Comparison of ENCODE assay signal across 8 cellular contexts in the genomic region with DNA sequence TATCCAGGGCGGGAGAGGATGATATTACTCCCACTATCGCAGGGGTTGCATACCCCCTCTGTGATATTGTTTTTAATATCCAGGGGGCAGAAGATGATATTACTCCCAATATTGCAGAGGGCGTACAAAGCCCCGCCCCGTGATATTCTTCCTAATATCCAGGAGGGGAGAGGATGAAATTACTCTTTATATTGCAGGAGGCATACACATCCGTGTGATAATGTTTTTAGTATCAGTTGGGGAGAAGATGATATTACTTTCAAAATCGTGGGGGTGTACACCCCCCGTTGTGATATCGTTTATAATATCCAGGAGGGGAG. TPM values are rescaled to one million over a fixed set of nuclear protein-coding genes. Genes with fewer than 3 reads are reported as not detected.
DNase-seq lines count a peak whose midpoint lies in the region; ATAC-seq and TF ChIP-seq lines count a peak whose summit lies in the region.

No MANE protein-coding gene starts in this region.

- DNase-seq in activated CD4-positive, alpha-beta T cell treated with anti-CD3 and anti-CD28 coated beads, Interleukin-2, amount 10 ng/mL, durations not matched to agents 7 days and 5 days, result no peak
- no peak for DNase-seq in activated CD4-positive, alpha-beta T cell treated with anti-CD3 and anti-CD28 coated beads for 1 hour
- DNase-seq in Peyer's patch (no peak), epithelial cell of esophagus (ENCODE audit: low read depth) (no peak), NCI-H774 (lab: John Stamatoyannopoulos, UW) (no peak), SHP77 treated with DMSO at 0.1 percent for 48 hours (lab: John Stamatoyannopoulos, UW) (no peak)

- POLR2A ChIA-PET in activated CD4-positive, alpha-beta T cell treated with anti-CD3 and anti-CD28 coated beads, Interleukin-2, amount 10 ng/mL, durations not matched to agents 7 days and 5 days (lab: Charles Lee), result interaction anchor here (0.6 kb wide), 1 partner anchor 109 kb away, joined by 3 read pairs; no protein-coding TSS in a partner anchor

- H3K27ac Mint-ChIP-seq in activated CD4-positive, alpha-beta T cell treated with anti-CD3 and anti-CD28 coated beads, Interleukin-2, amount 10 ng/mL, durations not matched to agents 7 days and 5 days, result peak overlapping the region; percentile 86

- no peaks in the 10 kb centered on the region for H3K9me3 ChIP-seq in Peyer's patch

- TF ChIP-seq CTCF in Peyer's patch (IDR thresholded peaks at IDR 0.05) (no peak), epithelial cell of esophagus (IDR thresholded peaks at IDR 0.05; ENCODE audit: insufficient read depth, low read depth, low read length, missing control alignments) (no peak)

- H3K4me3 ChIP-seq in Peyer's patch (peak overlapping the region in 3 of 4 donors; percentile 31 to 60 (median 58)), epithelial cell of esophagus (ENCODE audit: low read length) (peak overlapping the region; percentile 2), skin epidermis (peak overlapping the region in 6 of 7 experiments; percentile 3 to 36 (median 14))

- H3K27me3 ChIP-seq in Peyer's patch, result no peaks in the 10 kb centered on the region

- no peak for ATAC-seq in GM19395 (IDR thresholded peaks at IDR 0.05; ENCODE audit: unreplicated experiment)

- no peaks in the 10 kb centered on the region for H3K36me3 Mint-ChIP-seq in activated CD4-positive, alpha-beta T cell treated with anti-CD3 and anti-CD28 coated beads, Interleukin-2, amount 10 ng/mL, durations not matched to agents 7 days and 5 days (ENCODE audit: low read depth)

- peaks cover 18% of the 10 kb centered on the region for H3K27me3 Mint-ChIP-seq in activated CD4-positive, alpha-beta T cell treated with anti-CD3 and anti-CD28 coated beads, Interleukin-2, amount 10 ng/mL, durations not matched to agents 7 days and 5 days

- peak overlapping the region; percentile 80 for H3K4me3 Mint-ChIP-seq in activated CD4-positive, alpha-beta T cell treated with anti-CD3 and anti-CD28 coated beads, Interleukin-2, amount 10 ng/mL, durations not matched to agents 7 days and 5 days

- H3K36me3 ChIP-seq in Peyer's patch, result no peaks in the 10 kb centered on the region

- TF ChIP-seq POLR2A in Peyer's patch (IDR thresholded peaks at IDR 0.05), result no peak

- H3K9me3 Mint-ChIP-seq in activated CD4-positive, alpha-beta T cell treated with anti-CD3 and anti-CD28 coated beads, Interleukin-2, amount 10 ng/mL, durations not matched to agents 7 days and 5 days, result no peaks in the 10 kb centered on the region

- peaks cover 20% of the 10 kb centered on the region for H3K4me1 Mint-ChIP-seq in activated CD4-positive, alpha-beta T cell treated with anti-CD3 and anti-CD28 coated beads, Interleukin-2, amount 10 ng/mL, durations not matched to agents 7 days and 5 days

- no peak overlapping the region for H3K27ac ChIP-seq in Peyer's patch
- no peak overlapping the region for H3K27ac ChIP-seq in skin epidermis

- CTCF ChIA-PET in activated CD4-positive, alpha-beta T cell treated with anti-CD3 and anti-CD28 coated beads, Interleukin-2, amount 10 ng/mL, durations not matched to agents 7 days and 5 days (lab: Charles Lee), result interaction anchor here (0.6 to 0.7 kb wide), 3 partner anchors 93 to 794 kb away, joined by 3 to 5 read pairs (median 3); no protein-coding TSS in a partner anchor

- peaks cover 0 to 7% (median 2%) of the 10 kb centered on the region in 4 donors for H3K4me1 ChIP-seq in Peyer's patch

RNA-seq across cellular contexts. Expression of a gene that starts 52.9 kb away (rescaled TPM):
- total RNA-seq in activated CD4-positive, alpha-beta T cell treated with anti-CD3 and anti-CD28 coated beads, Interleukin-2, amount 10 ng/mL, durations not matched to agents 7 days and 5 days, result 100 to 1,000 TPM; 122 to 141 TPM
- total RNA-seq in Peyer's patch, result 100 to 1,000 TPM in 2 of 4 donors, 10 to 100 TPM in 2; 73.6 to 115 (median 90.4) TPM

Comparison
In these comparisons a context has a peak if more than half of its experiments do, and no peak if none do; other contexts are left out.
1. H3K4me3 ChIP-seq: peak in every context shown above with its lines; median percentile 58 in Peyer's patch; 14 in skin epidermis; 2 in epithelial cell of esophagus.